ENCODE assay signal across 1 cellular context in genomic region chr21:46129846-46130651, GRCh38.
TF ChIP-seq lines count a peak whose summit lies in the region.

No MANE protein-coding gene starts in this region.

TF ChIP-seq in K562, 482 proteins besides CTCF, POLR2A, EP300 and RAD21:
- no peak for TF ChIP-seq ZNF311 (CRISPR knock-in tag; IDR thresholded peaks at IDR 0.05)
- TF ChIP-seq, protein P1, sequence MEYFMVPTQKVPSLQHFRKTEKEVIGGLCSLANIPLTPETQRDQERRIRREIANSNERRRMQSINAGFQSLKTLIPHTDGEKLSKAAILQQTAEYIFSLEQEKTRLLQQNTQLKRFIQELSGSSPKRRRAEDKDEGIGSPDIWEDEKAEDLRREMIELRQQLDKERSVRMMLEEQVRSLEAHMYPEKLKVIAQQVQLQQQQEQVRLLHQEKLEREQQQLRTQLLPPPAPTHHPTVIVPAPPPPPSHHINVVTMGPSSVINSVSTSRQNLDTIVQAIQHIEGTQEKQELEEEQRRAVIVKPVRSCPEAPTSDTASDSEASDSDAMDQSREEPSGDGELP (CRISPR knock-in tag; IDR thresholded peaks at IDR 0.05; ENCODE audit: borderline replicate concordance), result peak; percentile 6; the same call in 1 of the 2 replicates
